ENCODE assay signal across 18 cellular contexts in the genomic region with DNA sequence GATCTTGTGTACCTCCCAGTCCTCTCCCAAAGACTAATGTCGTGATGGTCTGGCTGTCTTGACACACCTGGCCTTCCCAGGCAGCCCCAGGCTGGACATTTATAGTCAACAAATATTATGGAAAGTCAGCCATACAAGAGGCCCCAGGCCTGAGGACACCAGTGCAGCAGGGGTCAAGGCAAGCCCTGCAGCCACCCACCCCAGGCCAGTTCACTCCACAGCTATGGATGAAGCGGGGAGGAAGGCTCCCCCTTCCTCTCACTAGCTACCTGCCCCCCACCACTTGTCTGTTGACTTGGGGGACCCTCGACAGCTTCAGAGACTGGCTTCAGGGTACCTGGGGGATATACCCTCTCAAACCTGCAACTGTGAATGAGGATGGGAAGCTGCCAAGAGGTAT.
DNase-seq lines count a peak whose midpoint lies in the region; ATAC-seq and TF ChIP-seq lines count a peak whose summit lies in the region.
"Had no signal": no experiment of that assay in that cellular context is flagged by ENCODE, and none has a peak within 500 bp of the region (broad histone marks: within the 10 kb centered on the region; RNA-seq: fewer than 3 reads in every experiment).

No MANE protein-coding gene starts in this region.

- no peak overlapping the region for H3K23ac ChIP-seq in mesenchymal stem cell (ENCODE audit: low read length in 2 of 2)

- ATAC-seq in Right ventricle myocardium inferior, result no peak

- no peak overlapping the region for H4K8ac ChIP-seq in mesenchymal stem cell (ENCODE audit: low read length)

- H2BK120ac ChIP-seq in mesenchymal stem cell (ENCODE audit: low read depth, low read length), result peak overlapping the region; percentile 54

- H2AFZ ChIP-seq in mesenchymal stem cell (ENCODE audit: low read depth, low read length), result no peak overlapping the region

- DNase-seq in cardiac septum (ENCODE audit: low spot score) (peak; percentile 61), Right ventricle myocardium inferior (ENCODE audit: missing footprints) (no peak), mesenchymal stem cell (no peak), sigmoid colon (peak; percentile 36), esophagus muscularis mucosa (ENCODE audit: extremely low spot score) (no peak), D341Med (ENCODE audit: low spot score) (no peak), NCI-H748 (lab: John Stamatoyannopoulos, UW; ENCODE audit: unreplicated experiment) (no peak)
- DNase-seq: GOT3, HCEC 1CT, MM.1S, NCI-H2029, NCI-H446, NCI-H524 treated with DMSO at 0.1 percent for 48 hours, RPMI8226, SIG-M5 had no signal

- no peaks in the 10 kb centered on the region for H3K79me1 ChIP-seq in mesenchymal stem cell (replicated peaks; ENCODE audit: low read length, poor library complexity, severe bottlenecking)

- H4K91ac ChIP-seq in mesenchymal stem cell (ENCODE audit: low read length), result peak overlapping the region; percentile 43

- H3K36me3 ChIP-seq in mesenchymal stem cell (ENCODE audit: control insufficient read depth in 1 of 2, insufficient read depth in 2 of 2, low read depth in 1 of 2, low read length in 2 of 2), result no peaks in the 10 kb centered on the region
- H3K36me3 ChIP-seq in sigmoid colon, result no peaks in the 10 kb centered on the region
- H3K36me3 ChIP-seq in esophagus muscularis mucosa, result no peaks in the 10 kb centered on the region
- H3K36me3 ChIP-seq: BLaER1 treated with 17β-estradiol and CSF1 and Interleukin-3, amounts not matched to agents 10 nM and 100 nM had no signal

- no peak overlapping the region for H3K4me3 ChIP-seq in mesenchymal stem cell (ENCODE audit: insufficient read depth in 1 of 2, low read depth in 1 of 2, low read length in 2 of 2)
- H3K4me3 ChIP-seq in sigmoid colon, result no peak overlapping the region
- no peak overlapping the region for H3K4me3 ChIP-seq in esophagus muscularis mucosa
- H3K4me3 ChIP-seq: BLaER1 treated with 17β-estradiol and CSF1 and Interleukin-3, amounts not matched to agents 10 nM and 100 nM; SK-N-MC had no signal

- H3K27me3 ChIP-seq in mesenchymal stem cell (ENCODE audit: control insufficient read depth in 1 of 2, insufficient read depth in 1 of 2, low read length in 2 of 2) (no peaks in the 10 kb centered on the region), sigmoid colon (no peaks in the 10 kb centered on the region), esophagus muscularis mucosa (no peaks in the 10 kb centered on the region)
- H3K27me3 ChIP-seq: BLaER1 treated with 17β-estradiol and CSF1 and Interleukin-3, amounts not matched to agents 10 nM and 100 nM had no signal

- H3K14ac ChIP-seq in mesenchymal stem cell (ENCODE audit: low read length in 2 of 2), result no peak overlapping the region

- peak overlapping the region; percentile 5 to 71 for H3K18ac ChIP-seq in mesenchymal stem cell (ENCODE audit: low read depth in 1 of 2, low read length in 2 of 2)

- H3K27ac ChIP-seq in mesenchymal stem cell (ENCODE audit: low read length, poor library complexity, severe bottlenecking), result no peak overlapping the region
- no peak overlapping the region for H3K27ac ChIP-seq in sigmoid colon
- peak overlapping the region in 1 of 4 donors; percentile 76 for H3K27ac ChIP-seq in esophagus muscularis mucosa (replicated peaks in 1 of 4)
- H3K27ac ChIP-seq: BLaER1 treated with 17β-estradiol and CSF1 and Interleukin-3, amounts not matched to agents 10 nM and 100 nM; KMS-11; SK-N-MC had no signal

- peak overlapping the region; percentile 26 for H2BK15ac ChIP-seq in mesenchymal stem cell (ENCODE audit: low read depth, poor library complexity, severe bottlenecking)

- TF ChIP-seq CTCF in sigmoid colon (IDR thresholded peaks at IDR 0.05), result no peak
- no peak for TF ChIP-seq CTCF in esophagus muscularis mucosa (IDR thresholded peaks at IDR 0.05)

- peaks cover 35% of the 10 kb centered on the region for H3K4me1 ChIP-seq in mesenchymal stem cell (ENCODE audit: control insufficient read depth, insufficient read depth, low read depth, low read length)
- peaks cover 0 to 20% (median 15%) of the 10 kb centered on the region in 4 donors for H3K4me1 ChIP-seq in sigmoid colon
- peaks cover 25 to 44% (median 27%) of the 10 kb centered on the region in 4 donors for H3K4me1 ChIP-seq in esophagus muscularis mucosa

- no peak overlapping the region for H3K4me2 ChIP-seq in mesenchymal stem cell (ENCODE audit: low read length, poor library complexity, severe bottlenecking)
- H3K4me2 ChIP-seq: KMS-11 had no signal

- H3K9ac ChIP-seq in mesenchymal stem cell (ENCODE audit: low read length), result no peak overlapping the region
- H3K9ac ChIP-seq: BLaER1 treated with 17β-estradiol and CSF1 and Interleukin-3, amounts not matched to agents 10 nM and 100 nM; KMS-11 had no signal

- H2AK5ac ChIP-seq in mesenchymal stem cell (ENCODE audit: low read length, severe bottlenecking), result no peak overlapping the region

- H2BK5ac ChIP-seq in mesenchymal stem cell (ENCODE audit: low read depth, low read length, poor library complexity, severe bottlenecking), result no peak overlapping the region

- H2BK12ac ChIP-seq in mesenchymal stem cell (ENCODE audit: low read length in 2 of 2), result peak overlapping the region in 1 of 2 experiments; percentile 56

- H3K4ac ChIP-seq in mesenchymal stem cell (ENCODE audit: low read depth in 1 of 2, low read length in 2 of 2), result peak overlapping the region in 1 of 2 experiments; percentile 34

- H3K9me3 ChIP-seq in mesenchymal stem cell (ENCODE audit: control insufficient read depth, low read length) (no peaks in the 10 kb centered on the region), sigmoid colon (no peaks in the 10 kb centered on the region), esophagus muscularis mucosa (no peaks in the 10 kb centered on the region)

- WGBS in mesenchymal stem cell, result 94% methylated on average over 2 of the region's 3 CpGs
- WGBS in sigmoid colon, 2 donors, result 89 to 95% methylated on average over 3 of the region's 3 CpGs
- WGBS in esophagus muscularis mucosa, result 96% methylated on average over 2 of the region's 3 CpGs

- intact Hi-C loops in cardiac septum (cut with DNase I), result no loop called here
- intact Hi-C loops in Right ventricle myocardium inferior (cut with DNase I), result no loop called here
- intact Hi-C loops in sigmoid colon (cut with DNase I), result no loop called here
- intact Hi-C loops in esophagus muscularis mucosa (cut with DNase I), result no loop called here

- TF ChIP-seq EP300 in sigmoid colon (IDR thresholded peaks at IDR 0.05) (no peak), esophagus muscularis mucosa (IDR thresholded peaks at IDR 0.05) (no peak)

- TF ChIP-seq POLR2A in sigmoid colon (IDR thresholded peaks at IDR 0.05), result no peak
- TF ChIP-seq POLR2A in esophagus muscularis mucosa (IDR thresholded peaks at IDR 0.05; ENCODE audit: low read depth), result no peak

Comparison
In these comparisons a context has a peak if more than half of its experiments do, and no peak if none do; other contexts are left out.
1. DNase-seq: peak in cardiac septum (single experiment) and sigmoid colon (single experiment); none in Right ventricle myocardium inferior (single experiment), mesenchymal stem cell (single experiment), esophagus muscularis mucosa (single experiment), D341Med (single experiment) and NCI-H748 (single experiment).